In the genomic region with DNA sequence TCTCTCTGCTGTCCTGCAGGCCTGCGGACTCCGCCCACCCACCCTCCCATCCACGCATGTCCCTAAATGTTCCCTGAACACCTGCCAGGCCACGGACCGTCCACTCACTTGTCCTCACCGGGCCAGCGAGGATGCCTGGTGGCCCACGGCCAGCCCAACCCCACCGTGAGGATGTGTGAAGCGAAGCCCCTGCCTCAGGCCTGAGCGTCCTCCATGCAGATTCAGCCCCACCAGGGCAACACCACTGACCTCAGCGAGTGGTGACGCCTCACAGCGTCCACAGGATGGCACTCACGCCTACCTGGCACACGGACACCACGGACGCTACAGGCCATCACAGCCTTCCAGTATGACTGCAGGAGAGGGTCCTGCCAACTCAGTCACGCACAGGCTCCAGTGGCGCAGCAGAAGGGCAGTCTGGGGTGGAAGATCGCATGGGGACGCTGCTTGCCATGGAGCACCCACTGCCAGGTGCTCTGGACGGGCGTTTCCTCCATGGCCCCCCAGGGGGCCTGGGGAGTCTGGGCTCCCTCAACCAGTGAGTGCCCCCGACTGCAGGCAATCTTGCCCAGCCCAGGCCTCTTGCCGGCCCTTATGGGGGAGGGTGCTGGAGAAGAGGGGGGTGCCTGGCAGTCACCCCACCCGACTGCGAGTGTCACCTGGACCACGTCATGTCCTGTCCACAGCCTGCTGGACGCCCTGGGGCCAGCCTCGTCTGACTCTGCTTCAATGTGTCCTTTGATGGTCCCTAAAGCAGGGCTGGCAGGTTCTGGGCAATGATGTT, we compare ENCODE assay signal across 15 cellular contexts. TPM values are rescaled to one million over a fixed set of nuclear protein-coding genes. Genes with fewer than 3 reads are reported as not detected.
DNase-seq lines count a peak whose midpoint lies in the region; ATAC-seq and TF ChIP-seq lines count a peak whose summit lies in the region.
"Had no signal": no experiment of that assay in that cellular context is flagged by ENCODE, and none has a peak within 500 bp of the region (broad histone marks: within the 10 kb centered on the region; RNA-seq: fewer than 3 reads in every experiment).

No MANE protein-coding gene starts in this region.

- 0 out of 2 replicates have a peak, but pooled peaks have one; percentile 7 for TF ChIP-seq CTCF in AG10803 (conservative IDR thresholded peaks at IDR 0.05; ENCODE audit: low read length)
- TF ChIP-seq CTCF in GM13977 (IDR thresholded peaks at IDR 0.05; ENCODE audit: extremely low read depth, insufficient read depth, missing control alignments), result peak; percentile 27
- peak; percentile 58 for TF ChIP-seq CTCF in VCaP (conservative IDR thresholded peaks at IDR 0.05)
- no peak for TF ChIP-seq CTCF in lower lobe of right lung (IDR thresholded peaks at IDR 0.05)
- no peak for TF ChIP-seq CTCF in tibial artery (IDR thresholded peaks at IDR 0.05)

- no peak for ATAC-seq in lower lobe of right lung
- ATAC-seq in HG03280 (IDR thresholded peaks at IDR 0.05; ENCODE audit: unreplicated experiment), result no peak
- ATAC-seq in GM18861 (IDR thresholded peaks at IDR 0.05; ENCODE audit: unreplicated experiment), result no peak
- ATAC-seq: activated T-helper 17 cell treated with anti-CD3 and anti-CD28 coated beads, Interleukin-2, amount 50 U/mL, for 72 hours; stimulated activated naive B cell treated with anti-CD40 and anti-IgM and Interleukin-4, amounts not matched to agents 10 μg/mL and 1 μg/mL and 100 μg/mL, for 72 hours had no signal

- H3K27me3 ChIP-seq in lower lobe of right lung (ENCODE audit: low read depth) (no peaks in the 10 kb centered on the region), tibial artery (no peaks in the 10 kb centered on the region)
- H3K27me3 ChIP-seq: dorsolateral prefrontal cortex had no signal

- no peaks in the 10 kb centered on the region for H3K9me3 ChIP-seq in lower lobe of right lung
- H3K9me3 ChIP-seq in tibial artery, result no peaks in the 10 kb centered on the region

- in situ Hi-C loops in GM13977 (cut with MboI; ENCODE audit: low pct_unique_long_range_greater_than_20kb, low sequenced_read_pairs, unreplicated experiment), result no loop called here

- no peak overlapping the region for H3K4me3 ChIP-seq in AG10803 (ENCODE audit: low read length)
- no peak overlapping the region for H3K4me3 ChIP-seq in lower lobe of right lung
- no peak overlapping the region for H3K4me3 ChIP-seq in tibial artery
- H3K4me3 ChIP-seq: dorsolateral prefrontal cortex had no signal

- H3K36me3 ChIP-seq in lower lobe of right lung, result peaks cover 14% of the 10 kb centered on the region
- H3K36me3 ChIP-seq in tibial artery, result peaks cover 0 to 16% (median 8%) of the 10 kb centered on the region in 3 donors

- DNase-seq in AG10803 (ENCODE audit: low read depth) (no peak), GM13977 (ENCODE audit: low spot score) (no peak), lower lobe of right lung (peak; percentile 46), tibial artery (no peak)
- DNase-seq in stimulated activated CD4-positive, alpha-beta T cell treated with anti-CD3 and anti-CD28 coated beads, Interleukin-1b, Interleukin-23, amount 100 ng/mL, for 48 hours, result no peak
- DNase-seq: activated CD4-positive, alpha-beta T cell treated with anti-CD3 and anti-CD28 coated beads, Interleukin-2, amount 10 ng/mL, durations not matched to agents 7 days and 5 days; GF-D8; NCI-H446; stimulated activated naive B cell treated with anti-CD40 and anti-IgM and Interleukin-4, amounts not matched to agents 10 μg/mL and 1 μg/mL and 100 μg/mL, for 72 hours had no signal

- H3K27ac ChIP-seq in VCaP (no peak overlapping the region), lower lobe of right lung (no peak overlapping the region), tibial artery (no peak overlapping the region)
- H3K27ac ChIP-seq: dorsolateral prefrontal cortex, RWPE1 had no signal

- intact Hi-C loops in lower lobe of right lung (cut with DNase I) (no loop called here), tibial artery (cut with DNase I; ENCODE audit: low total_unique reads) (no loop called here)

- peaks cover 7% of the 10 kb centered on the region for H3K4me1 ChIP-seq in lower lobe of right lung
- H3K4me1 ChIP-seq in tibial artery, result peaks cover 0 to 12% (median 0%) of the 10 kb centered on the region in 4 donors

RNA-seq across cellular contexts. Expression of a gene that starts 25.4 kb away (rescaled TPM):
- total RNA-seq in lower lobe of right lung, result 44.9 TPM

Comparison
In these comparisons a context has a peak if more than half of its experiments do, and no peak if none do; other contexts are left out.
1. CTCF ChIP-seq: peak in AG10803 (single experiment), GM13977 (single experiment) and VCaP (single experiment); none in lower lobe of right lung (single experiment) and tibial artery (0 of 2).